Comparison of ENCODE assay signal across 8 cellular contexts in genomic region chr19:10412257-10412977, GRCh38. TPM values are rescaled to one million over a fixed set of nuclear protein-coding genes. Genes with fewer than 3 reads are reported as not detected.
DNase-seq lines count a peak whose midpoint lies in the region; ATAC-seq and TF ChIP-seq lines count a peak whose summit lies in the region.

No MANE protein-coding gene starts in this region.

- no peaks in the 10 kb centered on the region for H3K9me3 Mint-ChIP-seq in neural crest cell

- TF ChIP-seq CTCF in NB4 (IDR thresholded peaks at IDR 0.05; ENCODE audit: low read depth, low read length): no peak
- TF ChIP-seq CTCF in neural crest cell (conservative IDR thresholded peaks at IDR 0.05): no peak

- DNase-seq in SHP77 treated with DMSO at 0.1 percent for 48 hours (lab: John Stamatoyannopoulos, UW) (peak; percentile 25), SHP77 (lab: John Stamatoyannopoulos, UW) (no peak), NB4 (ENCODE audit: low read depth) (peak; percentile 81), neural crest cell (ENCODE audit: low read depth, low spot score) (no peak), SKM-1 treated with dmso at 0.1 percent for 144 hours (lab: John Stamatoyannopoulos, UW; ENCODE audit: unreplicated experiment) (no peak), kidney tubule cell (ENCODE audit: low spot score) (no peak), NCI-H1092 (lab: John Stamatoyannopoulos, UW) (no peak)

- H3K27ac Mint-ChIP-seq in neural crest cell (ENCODE audit: unreplicated experiment): no peak overlapping the region

- H3K4me3 ChIP-seq in NB4 (ENCODE audit: low read depth, low read length): no peak overlapping the region

- no peak for TF ChIP-seq POLR2A in NB4 (IDR thresholded peaks at IDR 0.05; ENCODE audit: extremely low read depth, insufficient read length)

- H3K36me3 Mint-ChIP-seq in neural crest cell (ENCODE audit: low read depth): no peaks in the 10 kb centered on the region

- peaks cover 9% of the 10 kb centered on the region for H3K4me1 Mint-ChIP-seq in neural crest cell

- ATAC-seq in HG02571 (IDR thresholded peaks at IDR 0.05; ENCODE audit: unreplicated experiment): peak; percentile 43

- H3K27me3 Mint-ChIP-seq in neural crest cell (ENCODE audit: low read depth): peaks cover 58% of the 10 kb centered on the region

- H3K4me3 Mint-ChIP-seq in neural crest cell: peak overlapping the region; percentile 42

RNA-seq across cellular contexts. Expression of gene PDE4A, which starts 7.9 kb away (rescaled TPM):
- total RNA-seq in neural crest cell: 1.5 and 2.1 TPM in 2 replicates

RNA-seq across cellular contexts. Expression of gene CDC37, which starts 9.1 kb away (rescaled TPM):
- total RNA-seq in neural crest cell: 164 TPM in 2 replicates

RNA-seq across cellular contexts. Expression of gene TYK2, which starts 32.0 kb away (rescaled TPM):
- total RNA-seq in neural crest cell: 100 and 103 TPM in 2 replicates

Comparison
In these comparisons a context has a peak if more than half of its experiments do, and no peak if none do; other contexts are left out.
1. DNase-seq: peak in SHP77 treated with DMSO at 0.1 percent for 48 hours (single experiment) and NB4 (single experiment); none in SHP77 (0 of 2), neural crest cell (single experiment), SKM-1 treated with dmso at 0.1 percent for 144 hours (single experiment), kidney tubule cell (single experiment) and NCI-H1092 (single experiment).